ENCODE assay signal across 16 cellular contexts in genomic region chr1:167659876-167660275, GRCh38. TPM values are rescaled to one million over a fixed set of nuclear protein-coding genes. Genes with fewer than 3 reads are reported as not detected.
DNase-seq lines count a peak whose midpoint lies in the region; ATAC-seq and TF ChIP-seq lines count a peak whose summit lies in the region.
"Had no signal": no experiment of that assay in that cellular context is flagged by ENCODE, and none has a peak within 500 bp of the region (broad histone marks: within the 10 kb centered on the region; RNA-seq: fewer than 3 reads in every experiment).

No MANE protein-coding gene starts in this region.

- H3K27ac Mint-ChIP-seq in T-helper 1 cell treated with Interleukin-12 subunit alpha and Interleukin-12 subunit beta and Interleukin-4 antibody, amounts not matched to agents 30 μg/mL and 1 μg/mL, for 36 hours, result peak overlapping the region; percentile 12
- H3K27ac Mint-ChIP-seq in CD8-positive, alpha-beta T cell, result peak overlapping the region; percentile 70
- H3K27ac Mint-ChIP-seq in activated naive CD8-positive, alpha-beta T cell treated with anti-CD3 and anti-CD28 coated beads, Interleukin-2, amount 50 U/mL, for 24 hours, result peak overlapping the region; percentile 29
- peak overlapping the region; percentile 60 to 90 for H3K27ac Mint-ChIP-seq in natural killer cell treated with Interleukin-12 subunit alpha and Interleukin-12 subunit beta and Interleukin-15 and Interleukin-18, amount 100 ng/mL, for 72 hours

- no peaks in the 10 kb centered on the region for H3K9me3 ChIP-seq in CD8-positive, alpha-beta T cell (ENCODE audit: low read length)
- H3K9me3 ChIP-seq: pancreas had no signal

- H3K36me3 ChIP-seq in CD8-positive, alpha-beta T cell (ENCODE audit: insufficient read depth, low read length), result peaks cover 23% of the 10 kb centered on the region
- H3K36me3 ChIP-seq: pancreas had no signal

- DNase-seq in T-helper 1 cell (no peak), NCI-H2081 (lab: John Stamatoyannopoulos, UW) (no peak), left colon (no peak)
- DNase-seq in CD8-positive, alpha-beta T cell, result no peak
- DNase-seq in activated naive CD8-positive, alpha-beta T cell treated with anti-CD3 and anti-CD28 coated beads, Interleukin-2, amount 50 U/mL, for 24 hours, result no peak
- no peak for DNase-seq in natural killer cell treated with Interleukin-12 subunit alpha and Interleukin-12 subunit beta and Interleukin-15 and Interleukin-18, amount 100 ng/mL, for 72 hours (ENCODE audit: low spot score)
- DNase-seq: effector memory CD4-positive, alpha-beta T cell; KG1; midbrain; NCI-H1092 treated with DMSO at 0.1 percent for 48 hours; NCI-H2171 treated with DMSO at 0.1 percent for 48 hours; pancreas; SW 1271 had no signal

- no peaks in the 10 kb centered on the region for H3K9me3 Mint-ChIP-seq in T-helper 1 cell treated with Interleukin-12 subunit alpha and Interleukin-12 subunit beta and Interleukin-4 antibody, amounts not matched to agents 30 μg/mL and 1 μg/mL, for 36 hours
- no peaks in the 10 kb centered on the region for H3K9me3 Mint-ChIP-seq in CD8-positive, alpha-beta T cell
- no peaks in the 10 kb centered on the region for H3K9me3 Mint-ChIP-seq in activated naive CD8-positive, alpha-beta T cell treated with anti-CD3 and anti-CD28 coated beads, Interleukin-2, amount 50 U/mL, for 24 hours
- no peaks in the 10 kb centered on the region for H3K9me3 Mint-ChIP-seq in natural killer cell treated with Interleukin-12 subunit alpha and Interleukin-12 subunit beta and Interleukin-15 and Interleukin-18, amount 100 ng/mL, for 72 hours

- POLR2A ChIA-PET in CD8-positive, alpha-beta T cell (lab: Charles Lee), result no interaction called here

- H3K4me1 ChIP-seq in CD8-positive, alpha-beta T cell (ENCODE audit: insufficient read depth, low read length), result peaks cover 75% of the 10 kb centered on the region
- H3K4me1 ChIP-seq: pancreas had no signal

- no peak overlapping the region for H3K4me3 ChIP-seq in CD8-positive, alpha-beta T cell (ENCODE audit: low read depth, low read length)
- H3K4me3 ChIP-seq: pancreas had no signal

- intact Hi-C loops in CD8-positive, alpha-beta T cell (cut with DNase I, micrococcal nuclease), result no loop called here
- intact Hi-C loops in left colon (cut with DNase I, micrococcal nuclease), result loop anchor here in 1 of 2 donors (2.0 kb wide), 1 partner anchor 55 kb away; no protein-coding TSS in a partner anchor

- no peaks in the 10 kb centered on the region for H3K27me3 Mint-ChIP-seq in T-helper 1 cell treated with Interleukin-12 subunit alpha and Interleukin-12 subunit beta and Interleukin-4 antibody, amounts not matched to agents 30 μg/mL and 1 μg/mL, for 36 hours (ENCODE audit: low read depth)
- H3K27me3 Mint-ChIP-seq in CD8-positive, alpha-beta T cell (ENCODE audit: low read depth), result no peaks in the 10 kb centered on the region
- H3K27me3 Mint-ChIP-seq in activated naive CD8-positive, alpha-beta T cell treated with anti-CD3 and anti-CD28 coated beads, Interleukin-2, amount 50 U/mL, for 24 hours, result no peaks in the 10 kb centered on the region
- no peaks in the 10 kb centered on the region for H3K27me3 Mint-ChIP-seq in natural killer cell treated with Interleukin-12 subunit alpha and Interleukin-12 subunit beta and Interleukin-15 and Interleukin-18, amount 100 ng/mL, for 72 hours

- H3K4me3 Mint-ChIP-seq in T-helper 1 cell treated with Interleukin-12 subunit alpha and Interleukin-12 subunit beta and Interleukin-4 antibody, amounts not matched to agents 30 μg/mL and 1 μg/mL, for 36 hours, result no peak overlapping the region
- peak overlapping the region; percentile 13 for H3K4me3 Mint-ChIP-seq in CD8-positive, alpha-beta T cell
- H3K4me3 Mint-ChIP-seq in activated naive CD8-positive, alpha-beta T cell treated with anti-CD3 and anti-CD28 coated beads, Interleukin-2, amount 50 U/mL, for 24 hours, result no peak overlapping the region
- H3K4me3 Mint-ChIP-seq in natural killer cell treated with Interleukin-12 subunit alpha and Interleukin-12 subunit beta and Interleukin-15 and Interleukin-18, amount 100 ng/mL, for 72 hours, result no peak overlapping the region

- H3K27ac ChIP-seq in CD8-positive, alpha-beta T cell (ENCODE audit: low read depth, low read length), result no peak overlapping the region
- H3K27ac ChIP-seq: 22Rv1, pancreas had no signal

- TF ChIP-seq CTCF in CD8-positive, alpha-beta T cell (IDR thresholded peaks at IDR 0.05), result no peak

- peaks cover 43% of the 10 kb centered on the region for H3K4me1 Mint-ChIP-seq in T-helper 1 cell treated with Interleukin-12 subunit alpha and Interleukin-12 subunit beta and Interleukin-4 antibody, amounts not matched to agents 30 μg/mL and 1 μg/mL, for 36 hours (ENCODE audit: low read depth)
- H3K4me1 Mint-ChIP-seq in CD8-positive, alpha-beta T cell (ENCODE audit: low read depth), result peaks cover 91% of the 10 kb centered on the region
- H3K4me1 Mint-ChIP-seq in activated naive CD8-positive, alpha-beta T cell treated with anti-CD3 and anti-CD28 coated beads, Interleukin-2, amount 50 U/mL, for 24 hours, result peaks cover 78% of the 10 kb centered on the region
- peaks cover 57 to 64% of the 10 kb centered on the region in 2 donors for H3K4me1 Mint-ChIP-seq in natural killer cell treated with Interleukin-12 subunit alpha and Interleukin-12 subunit beta and Interleukin-15 and Interleukin-18, amount 100 ng/mL, for 72 hours (ENCODE audit: low read depth in 2 of 2)

- peaks cover 28% of the 10 kb centered on the region for H3K36me3 Mint-ChIP-seq in T-helper 1 cell treated with Interleukin-12 subunit alpha and Interleukin-12 subunit beta and Interleukin-4 antibody, amounts not matched to agents 30 μg/mL and 1 μg/mL, for 36 hours (ENCODE audit: low read depth)
- H3K36me3 Mint-ChIP-seq in CD8-positive, alpha-beta T cell, result peaks cover 80% of the 10 kb centered on the region
- peaks cover 18% of the 10 kb centered on the region for H3K36me3 Mint-ChIP-seq in activated naive CD8-positive, alpha-beta T cell treated with anti-CD3 and anti-CD28 coated beads, Interleukin-2, amount 50 U/mL, for 24 hours (ENCODE audit: low read depth)
- H3K36me3 Mint-ChIP-seq in natural killer cell treated with Interleukin-12 subunit alpha and Interleukin-12 subunit beta and Interleukin-15 and Interleukin-18, amount 100 ng/mL, for 72 hours, result no peaks in the 10 kb centered on the region

- ATAC-seq in CD8-positive, alpha-beta T cell, result no peak
- ATAC-seq in activated naive CD8-positive, alpha-beta T cell treated with anti-CD3 and anti-CD28 coated beads, Interleukin-2, amount 50 U/mL, for 24 hours, result no peak
- ATAC-seq in natural killer cell treated with Interleukin-12 subunit alpha and Interleukin-12 subunit beta and Interleukin-15 and Interleukin-18, amount 100 ng/mL, for 72 hours, result no peak
- ATAC-seq in GM18502 (IDR thresholded peaks at IDR 0.05; ENCODE audit: poor library complexity, unreplicated experiment), result no peak
- ATAC-seq in left colon, result no peak
- ATAC-seq: pancreas had no signal

- no peaks in the 10 kb centered on the region for H3K27me3 ChIP-seq in CD8-positive, alpha-beta T cell (ENCODE audit: insufficient read depth, low read length)
- H3K27me3 ChIP-seq: pancreas had no signal

- CTCF ChIA-PET in CD8-positive, alpha-beta T cell (lab: Charles Lee), result interaction anchor here (0.9 to 1.3 kb wide), 3 partner anchors 11 to 57 kb away, joined by 3 read pairs; no protein-coding TSS in a partner anchor

RNA-seq across cellular contexts. Expression of gene RCSD1, which starts 29.8 kb away (rescaled TPM):
- 10 to 100 TPM; 42.4 to 44.3 TPM for total RNA-seq in CD8-positive, alpha-beta T cell
- 10 to 100 TPM; 30.3 to 30.9 TPM for total RNA-seq in natural killer cell treated with Interleukin-12 subunit alpha and Interleukin-12 subunit beta and Interleukin-15 and Interleukin-18, amount 100 ng/mL, for 72 hours
- total RNA-seq in left colon, result 1 to 10 TPM; 5.5 to 8.6 TPM

Comparison
In these comparisons a context has a peak if more than half of its experiments do, and no peak if none do; other contexts are left out.
1. H3K27ac Mint-ChIP-seq: peak in every context shown above with its lines; median percentile 75 in natural killer cell treated with Interleukin-12 subunit alpha and Interleukin-12 subunit beta and Interleukin-15 and Interleukin-18, amount 100 ng/mL, for 72 hours; 70 in CD8-positive, alpha-beta T cell; 29 in activated naive CD8-positive, alpha-beta T cell treated with anti-CD3 and anti-CD28 coated beads, Interleukin-2, amount 50 U/mL, for 24 hours; 12 in T-helper 1 cell treated with Interleukin-12 subunit alpha and Interleukin-12 subunit beta and Interleukin-4 antibody, amounts not matched to agents 30 μg/mL and 1 μg/mL, for 36 hours.